ENCODE assay signal across 28 cellular contexts in genomic region chr6:79597155-79597554, GRCh38.
"Had no signal": no experiment of that assay in that cellular context is flagged by ENCODE, and none has a peak within 500 bp of the region (broad histone marks: within the 10 kb centered on the region; RNA-seq: fewer than 3 reads in every experiment).

No MANE protein-coding gene starts in this region.

- H3K27ac Mint-ChIP-seq: neural progenitor cell; progenitor cell of endocrine pancreas; stimulated activated effector memory CD8-positive, alpha-beta T cell treated with anti-CD3 and anti-CD28 coated beads, Interleukin-12 subunit alpha, Interleukin-12 subunit beta, amount 100 ng/mL, for 72 hours; stimulated activated naive B cell treated with anti-CD40 and anti-IgM and Interleukin-4, amounts not matched to agents 10 μg/mL and 1 μg/mL and 100 μg/mL, for 72 hours; stimulated activated naive CD8-positive, alpha-beta T cell treated with anti-CD3 and anti-CD28 coated beads, Interleukin-15, Interleukin-2, amounts not matched to agents 100 ng/mL and 50 ng/mL, for 24 hours had no signal

- H3K4me2 ChIP-seq: neural progenitor cell had no signal

- FAIRE-seq: small intestine, urothelium cell line had no signal

- H3K27me3 ChIP-seq: neural progenitor cell, ovary, right lobe of liver, sigmoid colon, stomach, thyroid gland, tibial nerve, upper lobe of left lung, vagina had no signal

- H3K4me3 Mint-ChIP-seq: nephron; neural progenitor cell; stimulated activated effector memory CD8-positive, alpha-beta T cell treated with anti-CD3 and anti-CD28 coated beads, Interleukin-12 subunit alpha, Interleukin-12 subunit beta, amount 100 ng/mL, for 72 hours; stimulated activated naive B cell treated with anti-CD40 and anti-IgM and Interleukin-4, amounts not matched to agents 10 μg/mL and 1 μg/mL and 100 μg/mL, for 72 hours; stimulated activated naive CD8-positive, alpha-beta T cell treated with anti-CD3 and anti-CD28 coated beads, Interleukin-15, Interleukin-2, amounts not matched to agents 100 ng/mL and 50 ng/mL, for 24 hours had no signal

- H3K4me3 ChIP-seq: neural progenitor cell, ovary, psoas muscle, right lobe of liver, sigmoid colon, stomach, thoracic aorta, thyroid gland, tibial nerve, upper lobe of left lung, vagina had no signal

- H3K36me3 Mint-ChIP-seq: neural progenitor cell; stimulated activated naive B cell treated with anti-CD40 and anti-IgM and Interleukin-4, amounts not matched to agents 10 μg/mL and 1 μg/mL and 100 μg/mL, for 72 hours had no signal

- H3K27me3 Mint-ChIP-seq: progenitor cell of endocrine pancreas; stimulated activated naive B cell treated with anti-CD40 and anti-IgM and Interleukin-4, amounts not matched to agents 10 μg/mL and 1 μg/mL and 100 μg/mL, for 72 hours; stimulated activated naive CD8-positive, alpha-beta T cell treated with anti-CD3 and anti-CD28 coated beads, Interleukin-15, Interleukin-2, amounts not matched to agents 100 ng/mL and 50 ng/mL, for 24 hours had no signal

- ATAC-seq: psoas muscle; right cardiac atrium; right lobe of liver; stimulated activated effector memory CD8-positive, alpha-beta T cell treated with anti-CD3 and anti-CD28 coated beads, Interleukin-12 subunit alpha, Interleukin-12 subunit beta, amount 100 ng/mL, for 72 hours; stimulated activated naive B cell treated with anti-CD40 and anti-IgM and Interleukin-4, amounts not matched to agents 10 μg/mL and 1 μg/mL and 100 μg/mL, for 72 hours had no signal

- DNase-seq: occipital lobe; ovary; posterior cingulate gyrus; psoas muscle; right cardiac atrium; right lobe of liver; sigmoid colon; small intestine; stimulated activated CD4-positive, alpha-beta T cell treated with anti-CD3 and anti-CD28 coated beads, Interleukin-15, amount 100 ng/mL, for 24 hours; stimulated activated CD4-positive, alpha-beta T cell treated with anti-CD3 and anti-CD28 coated beads, Interleukin-2, amount 100 ng/mL, for 24 hours; stimulated activated CD4-positive, alpha-beta T cell treated with anti-CD3 and anti-CD28 coated beads, Interleukin-2, amount 100 ng/mL, for 48 hours; stimulated activated CD4-positive, alpha-beta T cell treated with anti-CD3 and anti-CD28 coated beads, Interleukin-4, amount 100 ng/mL, for 24 hours; stimulated activated naive B cell treated with anti-CD40 and anti-IgM and Interleukin-4, amounts not matched to agents 10 μg/mL and 1 μg/mL and 100 μg/mL, for 72 hours; stimulated activated naive CD4-positive, alpha-beta T cell treated with Interleukin-2 at 50 U/mL for 16 hours; stomach; thyroid gland; trophoblast cell; upper lobe of left lung had no signal

- H3K4me1 ChIP-seq: psoas muscle, right lobe of liver, tibial nerve, upper lobe of left lung, vagina had no signal

- H3K9ac ChIP-seq: neural progenitor cell, parathyroid adenoma had no signal

- H3K9me3 Mint-ChIP-seq: neural progenitor cell; stimulated activated effector memory CD8-positive, alpha-beta T cell treated with anti-CD3 and anti-CD28 coated beads, Interleukin-12 subunit alpha, Interleukin-12 subunit beta, amount 100 ng/mL, for 72 hours; stimulated activated naive CD8-positive, alpha-beta T cell treated with anti-CD3 and anti-CD28 coated beads, Interleukin-15, Interleukin-2, amounts not matched to agents 100 ng/mL and 50 ng/mL, for 24 hours had no signal

- H3K36me3 ChIP-seq: neural progenitor cell, ovary, right lobe of liver, sigmoid colon, stomach, thoracic aorta, thyroid gland, tibial nerve, upper lobe of left lung, vagina had no signal

- H2AFZ ChIP-seq: neural progenitor cell, parathyroid adenoma had no signal

- H3K4me1 Mint-ChIP-seq: neural progenitor cell; stimulated activated effector memory CD8-positive, alpha-beta T cell treated with anti-CD3 and anti-CD28 coated beads, Interleukin-12 subunit alpha, Interleukin-12 subunit beta, amount 100 ng/mL, for 72 hours; stimulated activated naive B cell treated with anti-CD40 and anti-IgM and Interleukin-4, amounts not matched to agents 10 μg/mL and 1 μg/mL and 100 μg/mL, for 72 hours had no signal

- H3K27ac ChIP-seq: neural progenitor cell, ovary, parathyroid adenoma, psoas muscle, right lobe of liver, sigmoid colon, stomach, thoracic aorta, thyroid gland, tibial nerve, upper lobe of left lung, vagina had no signal

- H3K9me3 ChIP-seq: ovary, psoas muscle, right lobe of liver, sigmoid colon, stomach, thoracic aorta, thyroid gland, tibial nerve, upper lobe of left lung, vagina had no signal
